Comparison of ENCODE assay signal across 26 cellular contexts in genomic region chr3:52791928-52792327, GRCh38. TPM values are rescaled to one million over a fixed set of nuclear protein-coding genes. Genes with fewer than 3 reads are reported as not detected.
"Had no signal": no experiment of that assay in that cellular context is flagged by ENCODE, and none has a peak within 500 bp of the region (broad histone marks: within the 10 kb centered on the region; RNA-seq: fewer than 3 reads in every experiment).

No MANE protein-coding gene starts in this region.

- H3K27ac ChIP-seq: HL-60, SJCRH30 had no signal

- DNase-seq: Karpas-422, KG1, MG63, NCI-H1092, NCI-H1105 treated with DMSO at 0.1 percent for 48 hours, NCI-H1417 treated with DMSO at 0.1 percent for 48 hours, NCI-H146, NCI-H1694 treated with DMSO at 0.1 percent for 48 hours, NCI-H1930, NCI-H2081, NCI-H2107, NCI-H2171, NCI-H226, NCI-H446, NCI-H510A, NCI-H524 treated with DMSO at 0.1 percent for 48 hours, NCI-H69, NCI-H774, PC-3, SHP77 treated with DMSO at 0.1 percent for 48 hours, SJCRH30 had no signal

- H3K9me3 ChIP-seq: MG63, SJCRH30 had no signal

- H3K27me3 ChIP-seq: MG63, SJCRH30 had no signal

- H3K36me3 ChIP-seq: MG63, SJCRH30 had no signal

- H3K4me3 ChIP-seq: MG63, SJCRH30 had no signal

- H3K4me1 ChIP-seq: SJCRH30 had no signal

- FAIRE-seq: HTR-8/SVneo had no signal

RNA-seq across cellular contexts. Expression of gene ITIH3, which starts 2.7 kb away (rescaled TPM):
- total RNA-seq: OCI-LY7, PC-3, RPMI7951, SJCRH30 had no signal

RNA-seq across cellular contexts. Expression of gene ITIH1, which starts 14.5 kb away (rescaled TPM):
- total RNA-seq: OCI-LY7, PC-3, Right ventricle myocardium inferior, RPMI7951 had no signal

RNA-seq across cellular contexts. Expression of gene ITIH4, which starts 38.5 kb away (rescaled TPM):
- total RNA-seq: SJCRH30 had no signal
